Comparison of ENCODE assay signal across 19 cellular contexts in the genomic region with DNA sequence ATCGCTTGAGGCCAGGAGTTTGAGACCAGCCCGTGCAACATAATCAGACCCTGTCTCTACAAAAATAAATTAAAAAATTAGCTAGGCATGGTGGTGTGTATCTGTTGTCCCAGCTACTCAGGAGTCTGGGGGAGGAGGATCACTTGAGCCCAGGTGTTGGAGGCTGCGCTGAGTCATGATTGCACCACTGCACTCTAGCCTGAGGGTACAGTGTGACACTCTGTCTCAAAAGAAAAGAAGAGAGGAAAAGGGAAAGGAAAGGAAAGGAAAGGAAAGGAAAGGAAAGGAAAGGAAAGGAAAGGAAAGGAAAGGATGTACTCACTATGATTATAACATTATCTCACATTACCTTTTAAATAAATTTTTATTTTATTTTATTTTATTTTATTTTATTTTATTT. TPM values are rescaled to one million over a fixed set of nuclear protein-coding genes. Genes with fewer than 3 reads are reported as not detected.
DNase-seq lines count a peak whose midpoint lies in the region; ATAC-seq and TF ChIP-seq lines count a peak whose summit lies in the region.
"Had no signal": no experiment of that assay in that cellular context is flagged by ENCODE, and none has a peak within 500 bp of the region (broad histone marks: within the 10 kb centered on the region; RNA-seq: fewer than 3 reads in every experiment).

No MANE protein-coding gene starts in this region.

- H3K27ac ChIP-seq in GM23338 (ENCODE audit: low read depth), result no peak overlapping the region
- no peak overlapping the region for H3K27ac ChIP-seq in mammary epithelial cell (ENCODE audit: insufficient read depth, low read depth, low read length)
- H3K27ac ChIP-seq in upper lobe of right lung, result no peak overlapping the region
- H3K27ac ChIP-seq: C4-2B had no signal

- CTCF ChIA-PET in mammary epithelial cell (lab: Charles Lee; ENCODE audit: low non-redundant PET), result no interaction called here

- H3K9me2 ChIP-seq in GM23338 (ENCODE audit: insufficient read depth), result no peaks in the 10 kb centered on the region

- ATAC-seq in activated naive CD8-positive, alpha-beta T cell treated with anti-CD3 and anti-CD28 coated beads, Interleukin-2, amount 50 U/mL, for 24 hours, result no peak
- no peak for ATAC-seq in GM23338
- ATAC-seq in stimulated activated effector memory CD8-positive, alpha-beta T cell treated with anti-CD3 and anti-CD28 coated beads, Interleukin-12 subunit alpha, Interleukin-12 subunit beta, amount 100 ng/mL, for 72 hours, result no peak
- ATAC-seq in upper lobe of right lung, result no peak
- ATAC-seq: Panc1 had no signal

- WGBS in mammary epithelial cell (ENCODE audit: low coverage, missing lambda C conversion rate), result 82% methylated on average over 3 of the region's 3 CpGs

- H3K4me2 ChIP-seq in GM23338 (no peak overlapping the region), mammary epithelial cell (ENCODE audit: insufficient read depth, low read depth, low read length) (no peak overlapping the region)

- no peaks in the 10 kb centered on the region for H3K27me3 ChIP-seq in GM23338 (ENCODE audit: insufficient read depth)
- no peaks in the 10 kb centered on the region for H3K27me3 ChIP-seq in mammary epithelial cell (ENCODE audit: insufficient read depth, low read length)
- H3K27me3 ChIP-seq in upper lobe of right lung, result no peaks in the 10 kb centered on the region

- no peaks in the 10 kb centered on the region for H3K9me3 Mint-ChIP-seq in activated naive CD8-positive, alpha-beta T cell treated with anti-CD3 and anti-CD28 coated beads for 36 hours
- H3K9me3 Mint-ChIP-seq in activated naive CD8-positive, alpha-beta T cell treated with anti-CD3 and anti-CD28 coated beads, Interleukin-2, amount 50 U/mL, for 24 hours, result no peaks in the 10 kb centered on the region
- H3K9me3 Mint-ChIP-seq in GM23338, result no peaks in the 10 kb centered on the region
- no peaks in the 10 kb centered on the region for H3K9me3 Mint-ChIP-seq in stimulated activated effector memory CD8-positive, alpha-beta T cell treated with anti-CD3 and anti-CD28 coated beads, Interleukin-12 subunit alpha, Interleukin-12 subunit beta, amount 100 ng/mL, for 72 hours
- H3K9me3 Mint-ChIP-seq: CD8-positive, alpha-beta memory T cell; H9 had no signal

- no TSS peak for BruUV-seq in mammary epithelial cell (replicated peaks; lab: Mats Ljungman, UMichigan)

- no peaks in the 10 kb centered on the region for H3F3A ChIP-seq in GM23338 (replicated peaks; ENCODE audit: low read depth)

- no peaks in the 10 kb centered on the region for H3K4me1 ChIP-seq in GM23338 (ENCODE audit: insufficient read depth)
- H3K4me1 ChIP-seq in mammary epithelial cell (ENCODE audit: insufficient read depth, low read length), result no peaks in the 10 kb centered on the region
- H3K4me1 ChIP-seq in upper lobe of right lung, result no peaks in the 10 kb centered on the region

- H3K9me3 ChIP-seq in mammary epithelial cell (replicated peaks; ENCODE audit: insufficient read depth, low read length) (no peaks in the 10 kb centered on the region), upper lobe of right lung (no peaks in the 10 kb centered on the region)

- H3K27ac Mint-ChIP-seq in activated naive CD8-positive, alpha-beta T cell treated with anti-CD3 and anti-CD28 coated beads for 36 hours, result peak overlapping the region; percentile 32
- no peak overlapping the region for H3K27ac Mint-ChIP-seq in activated naive CD8-positive, alpha-beta T cell treated with anti-CD3 and anti-CD28 coated beads, Interleukin-2, amount 50 U/mL, for 24 hours
- peak overlapping the region; percentile 90; the same call in 1 of the 2 replicates for H3K27ac Mint-ChIP-seq in GM23338
- H3K27ac Mint-ChIP-seq in stimulated activated effector memory CD8-positive, alpha-beta T cell treated with anti-CD3 and anti-CD28 coated beads, Interleukin-12 subunit alpha, Interleukin-12 subunit beta, amount 100 ng/mL, for 72 hours, result peak overlapping the region; percentile 36
- H3K27ac Mint-ChIP-seq: CD8-positive, alpha-beta memory T cell; H9 had no signal

- H3K4me1 Mint-ChIP-seq in activated naive CD8-positive, alpha-beta T cell treated with anti-CD3 and anti-CD28 coated beads for 36 hours, result peaks cover 2% of the 10 kb centered on the region
- no peaks in the 10 kb centered on the region for H3K4me1 Mint-ChIP-seq in activated naive CD8-positive, alpha-beta T cell treated with anti-CD3 and anti-CD28 coated beads, Interleukin-2, amount 50 U/mL, for 24 hours
- H3K4me1 Mint-ChIP-seq in GM23338, result no peaks in the 10 kb centered on the region
- H3K4me1 Mint-ChIP-seq in stimulated activated effector memory CD8-positive, alpha-beta T cell treated with anti-CD3 and anti-CD28 coated beads, Interleukin-12 subunit alpha, Interleukin-12 subunit beta, amount 100 ng/mL, for 72 hours, result peaks cover 7% of the 10 kb centered on the region
- H3K4me1 Mint-ChIP-seq: H9 had no signal

- H3K79me2 ChIP-seq in GM23338 (replicated peaks; ENCODE audit: insufficient read depth), result no peaks in the 10 kb centered on the region
- H3K79me2 ChIP-seq in mammary epithelial cell (ENCODE audit: insufficient read depth, low read length), result no peaks in the 10 kb centered on the region

- no peaks in the 10 kb centered on the region for H3K27me3 Mint-ChIP-seq in activated naive CD8-positive, alpha-beta T cell treated with anti-CD3 and anti-CD28 coated beads for 36 hours
- H3K27me3 Mint-ChIP-seq in activated naive CD8-positive, alpha-beta T cell treated with anti-CD3 and anti-CD28 coated beads, Interleukin-2, amount 50 U/mL, for 24 hours, result no peaks in the 10 kb centered on the region
- H3K27me3 Mint-ChIP-seq in GM23338 (ENCODE audit: insufficient read depth, low read depth, poor library complexity), result peaks cover 2% of the 10 kb centered on the region

- H3K36me3 ChIP-seq in GM23338 (ENCODE audit: insufficient read depth) (no peaks in the 10 kb centered on the region), mammary epithelial cell (ENCODE audit: insufficient read depth, low read length) (no peaks in the 10 kb centered on the region), upper lobe of right lung (no peaks in the 10 kb centered on the region)

- dilution Hi-C loops in mammary epithelial cell (cut with HindIII; ENCODE audit: low sequenced_read_pairs), result no loop called here

- H2AFZ ChIP-seq in GM23338 (no peak overlapping the region), mammary epithelial cell (ENCODE audit: low read depth, low read length) (no peak overlapping the region)

- no peaks in the 10 kb centered on the region for H3K36me3 Mint-ChIP-seq in activated naive CD8-positive, alpha-beta T cell treated with anti-CD3 and anti-CD28 coated beads for 36 hours
- no peaks in the 10 kb centered on the region for H3K36me3 Mint-ChIP-seq in activated naive CD8-positive, alpha-beta T cell treated with anti-CD3 and anti-CD28 coated beads, Interleukin-2, amount 50 U/mL, for 24 hours (ENCODE audit: low read depth)
- H3K36me3 Mint-ChIP-seq in GM23338 (ENCODE audit: low read depth), result no peaks in the 10 kb centered on the region
- peaks cover 5% of the 10 kb centered on the region for H3K36me3 Mint-ChIP-seq in stimulated activated effector memory CD8-positive, alpha-beta T cell treated with anti-CD3 and anti-CD28 coated beads, Interleukin-12 subunit alpha, Interleukin-12 subunit beta, amount 100 ng/mL, for 72 hours
- H3K36me3 Mint-ChIP-seq: CD8-positive, alpha-beta memory T cell had no signal

- no peak overlapping the region for H3K4me3 Mint-ChIP-seq in activated naive CD8-positive, alpha-beta T cell treated with anti-CD3 and anti-CD28 coated beads for 36 hours
- H3K4me3 Mint-ChIP-seq in activated naive CD8-positive, alpha-beta T cell treated with anti-CD3 and anti-CD28 coated beads, Interleukin-2, amount 50 U/mL, for 24 hours, result no peak overlapping the region
- H3K4me3 Mint-ChIP-seq in GM23338, result no peak overlapping the region
- H3K4me3 Mint-ChIP-seq in stimulated activated effector memory CD8-positive, alpha-beta T cell treated with anti-CD3 and anti-CD28 coated beads, Interleukin-12 subunit alpha, Interleukin-12 subunit beta, amount 100 ng/mL, for 72 hours, result no peak overlapping the region
- H3K4me3 Mint-ChIP-seq: CD8-positive, alpha-beta memory T cell; H9 had no signal

- no peak overlapping the region for H3K9ac ChIP-seq in mammary epithelial cell (ENCODE audit: insufficient read depth, low read length)

- in situ Hi-C loops in mammary epithelial cell (cut with MboI; ENCODE audit: low sequenced_read_pairs in 2 of 2), result no loop called here

- H3K4me3 ChIP-seq in GM23338 (no peak overlapping the region), mammary epithelial cell (replicated peaks in 1 of 3; ENCODE audit: insufficient read depth in 1 of 3, low read depth in 2 of 3, low read length in 3 of 3) (no peak overlapping the region), upper lobe of right lung (no peak overlapping the region)

- intact Hi-C loops in mammary epithelial cell (cut with micrococcal nuclease) (no loop called here), upper lobe of right lung (cut with DNase I) (no loop called here)

- no peak for DNase-seq in activated naive CD8-positive, alpha-beta T cell treated with anti-CD3 and anti-CD28 coated beads for 36 hours
- no peak for DNase-seq in activated naive CD8-positive, alpha-beta T cell treated with anti-CD3 and anti-CD28 coated beads, Interleukin-2, amount 50 U/mL, for 24 hours
- DNase-seq in GM23338 (ENCODE audit: low spot score) (no peak), mammary epithelial cell (peak; percentile 20), SK-N-DZ (ENCODE audit: low spot score) (no peak), upper lobe of right lung (no peak)
- DNase-seq in stimulated activated effector memory CD8-positive, alpha-beta T cell treated with anti-CD3 and anti-CD28 coated beads, Interleukin-12 subunit alpha, Interleukin-12 subunit beta, amount 100 ng/mL, for 72 hours (ENCODE audit: low spot score in 2 of 2), result no peak
- DNase-seq: AML-193; CD8-positive, alpha-beta memory T cell; H9; KG1; NCI-H1105; NCI-H146; NCI-H2029; NCI-H226; NCI-H510A treated with DMSO at 0.1 percent for 48 hours; NCI-H748 treated with DMSO at 0.1 percent for 48 hours had no signal

- TF ChIP-seq CTCF in GM23338 (conservative IDR thresholded peaks at IDR 0.05; ENCODE audit: low read depth in 2 of 2) (no peak), mammary epithelial cell (conservative IDR thresholded peaks at IDR 0.05 in 1 of 2, IDR thresholded peaks at IDR 0.05 in 1 of 2; ENCODE audit: extremely low read depth in 1 of 2, insufficient read depth in 1 of 2, low read depth in 1 of 2, low read length in 2 of 2) (no peak), upper lobe of right lung (IDR thresholded peaks at IDR 0.05) (no peak)

- H4K20me1 ChIP-seq in GM23338 (replicated peaks; ENCODE audit: insufficient read depth) (no peaks in the 10 kb centered on the region), mammary epithelial cell (ENCODE audit: insufficient read depth, low read length) (no peaks in the 10 kb centered on the region)

RNA-seq across cellular contexts. Expression of gene MPP7, which starts 56.5 kb away (rescaled TPM):
- 10 to 100 TPM; 11.0 to 12.3 TPM for total RNA-seq in activated naive CD8-positive, alpha-beta T cell treated with anti-CD3 and anti-CD28 coated beads for 36 hours
- 8.0 and 9.4 TPM in 2 replicates for total RNA-seq in GM23338 (2014; rRNA removed; shearing (Covaris generic))
- polyA plus RNA-seq in GM23338 (2016; fragmentation: Nextera tagmentation; extraction: Ambion mirVana) (3.9 and 5.0 TPM in 2 replicates), mammary epithelial cell (3.5 TPM)
- total RNA-seq in mammary epithelial cell (10 to 100 TPM in 1 of 2 donors, 1 to 10 TPM in 1; 10.0 to 23.0 TPM), upper lobe of right lung (36.8 TPM)
- 18.9 TPM for polyA minus RNA-seq in mammary epithelial cell
- polyA plus RNA-seq in SK-N-DZ (2014; cell fraction: cytosol; rRNA removed), result 0.10 and 0.63 TPM in 2 replicates
- 0.21 TPM in 1 of 2 replicates, not detected in the other for polyA plus RNA-seq in SK-N-DZ (2014; cell fraction: nucleus; rRNA removed)
